15 cellular contexts compared by ENCODE assay signal in the genomic region with DNA sequence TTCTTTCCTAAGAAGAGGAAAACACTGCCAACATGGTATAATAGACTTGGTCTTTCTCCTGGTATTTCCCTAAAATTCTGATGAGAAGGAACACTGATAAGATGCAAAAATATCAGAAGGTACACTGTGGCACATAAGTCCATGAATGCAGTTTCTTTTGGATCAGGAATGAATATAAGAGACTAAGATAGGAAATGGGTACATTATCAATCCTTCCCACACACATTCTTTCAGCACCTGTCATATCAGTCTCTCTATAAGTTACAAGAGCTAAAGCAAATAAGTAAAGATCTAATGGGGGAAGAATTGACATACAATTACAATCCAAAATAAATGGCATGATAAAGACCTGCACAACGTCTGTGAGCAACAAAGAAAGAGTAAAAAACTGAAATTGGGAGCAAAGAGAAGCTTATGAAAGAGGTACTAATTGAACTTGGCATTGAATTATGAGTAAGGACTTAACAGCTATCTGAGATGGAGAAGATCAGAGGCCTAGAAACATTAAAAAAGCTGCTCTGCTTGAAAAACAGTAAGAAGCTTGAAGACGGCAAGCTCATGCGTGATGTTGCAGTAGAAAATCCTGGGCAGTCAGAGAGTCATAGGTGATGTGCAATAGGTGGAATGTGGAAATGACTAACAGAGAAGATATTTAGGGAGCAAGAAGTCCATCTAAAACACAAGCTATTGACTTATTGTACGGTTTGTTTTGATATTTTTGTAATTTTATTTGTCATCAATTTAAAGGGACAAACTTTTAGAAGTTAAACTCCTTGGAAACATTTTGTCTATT.
DNase-seq lines count a peak whose midpoint lies in the region; FAIRE-seq and TF ChIP-seq lines count a peak whose summit lies in the region.
"Had no signal": no experiment of that assay in that cellular context is flagged by ENCODE, and none has a peak within 500 bp of the region (broad histone marks: within the 10 kb centered on the region; RNA-seq: fewer than 3 reads in every experiment).

No MANE protein-coding gene starts in this region.

- H3K27ac ChIP-seq in osteoblast (ENCODE audit: low read depth, low read length) (no peak overlapping the region), thyroid gland (no peak overlapping the region)
- H3K27ac ChIP-seq: heart left ventricle, upper lobe of right lung had no signal

- intact Hi-C loops in thyroid gland (cut with DNase I) = no loop called here

- no peak overlapping the region for H3K4me2 ChIP-seq in osteoblast (ENCODE audit: insufficient read depth, low read length)

- FAIRE-seq in GM12892 (lab: Jason Lieb, UNC) = no peak

- no peak overlapping the region for H3K4me3 ChIP-seq in epithelial cell of esophagus (ENCODE audit: low read length)
- no peak overlapping the region for H3K4me3 ChIP-seq in osteoblast (ENCODE audit: insufficient read depth, low read length)
- H3K4me3 ChIP-seq in thyroid gland (replicated peaks in 1 of 3) = no peak overlapping the region
- H3K4me3 ChIP-seq: heart left ventricle, upper lobe of right lung had no signal

- WGBS in thyroid gland, 2 donors = 92 to 94% methylated on average over 4 of the region's 4 CpGs

- no peak for TF ChIP-seq CTCF in epithelial cell of esophagus (IDR thresholded peaks at IDR 0.05; ENCODE audit: insufficient read depth, low read depth, low read length, missing control alignments)
- no peak for TF ChIP-seq CTCF in osteoblast (IDR thresholded peaks at IDR 0.05; ENCODE audit: extremely low read depth, low read depth, low read length)
- no peak for TF ChIP-seq CTCF in thyroid gland (IDR thresholded peaks at IDR 0.05)

- H2AFZ ChIP-seq in osteoblast (ENCODE audit: low read length) = no peak overlapping the region

- DNase-seq in EL = peak; percentile 61
- peak; percentile 23 for DNase-seq in RPMI7951 (ENCODE audit: low read depth)
- peak; percentile 91 for DNase-seq in epithelial cell of esophagus (ENCODE audit: low read depth)
- peak; percentile 34 for DNase-seq in osteoblast (ENCODE audit: insufficient read length, low spot score, missing footprints)
- DNase-seq in thyroid gland = no peak
- DNase-seq in MV-4-11 (lab: John Stamatoyannopoulos, UW) = no peak
- DNase-seq in NCI-H146 (lab: John Stamatoyannopoulos, UW) = no peak
- no peak for DNase-seq in GM12892 (ENCODE audit: insufficient read length)
- DNase-seq: activated CD4-positive, alpha-beta memory T cell treated with anti-CD3 and anti-CD28 coated beads for 36 hours; activated T-cell treated with anti-CD3 and anti-CD28 coated beads, Interleukin-2, amount 50 U/mL, for 72 hours; heart left ventricle; NCI-H187; NCI-H524; OCI-M1; upper lobe of right lung had no signal

- H3K79me2 ChIP-seq in osteoblast (ENCODE audit: insufficient read depth, low read length) = no peaks in the 10 kb centered on the region

- H4K20me1 ChIP-seq in osteoblast (ENCODE audit: insufficient read depth, low read length) = no peaks in the 10 kb centered on the region

- H3K36me3 ChIP-seq in osteoblast (ENCODE audit: insufficient read depth, low read length) (no peaks in the 10 kb centered on the region), thyroid gland (no peaks in the 10 kb centered on the region)
- H3K36me3 ChIP-seq: heart left ventricle, upper lobe of right lung had no signal

- no peak for TF ChIP-seq POLR2A in thyroid gland (IDR thresholded peaks at IDR 0.05)
- no peak for TF ChIP-seq POLR2A in GM12892 (IDR thresholded peaks at IDR 0.05; ENCODE audit: low read depth, low read length)

- no peaks in the 10 kb centered on the region for H3K4me1 ChIP-seq in osteoblast (ENCODE audit: insufficient read depth, low read length)
- H3K4me1 ChIP-seq in thyroid gland = no peaks in the 10 kb centered on the region
- H3K4me1 ChIP-seq: heart left ventricle, upper lobe of right lung had no signal

- H3K9me3 ChIP-seq in osteoblast (ENCODE audit: low read depth, low read length) (no peaks in the 10 kb centered on the region), thyroid gland (no peaks in the 10 kb centered on the region)
- H3K9me3 ChIP-seq: upper lobe of right lung had no signal

- H3K27me3 ChIP-seq in osteoblast (ENCODE audit: insufficient read depth, low read length) (no peaks in the 10 kb centered on the region), thyroid gland (no peaks in the 10 kb centered on the region)
- H3K27me3 ChIP-seq: heart left ventricle, upper lobe of right lung had no signal

Comparison
In these comparisons a context has a peak if more than half of its experiments do, and no peak if none do; other contexts are left out.
1. DNase-seq: peak in EL (single experiment), RPMI7951 (single experiment), epithelial cell of esophagus (single experiment) and osteoblast (single experiment); none in thyroid gland (0 of 2), MV-4-11 (single experiment), NCI-H146 (single experiment) and GM12892 (single experiment).